ENCODE assay signal across 1 cellular context in the genomic region with DNA sequence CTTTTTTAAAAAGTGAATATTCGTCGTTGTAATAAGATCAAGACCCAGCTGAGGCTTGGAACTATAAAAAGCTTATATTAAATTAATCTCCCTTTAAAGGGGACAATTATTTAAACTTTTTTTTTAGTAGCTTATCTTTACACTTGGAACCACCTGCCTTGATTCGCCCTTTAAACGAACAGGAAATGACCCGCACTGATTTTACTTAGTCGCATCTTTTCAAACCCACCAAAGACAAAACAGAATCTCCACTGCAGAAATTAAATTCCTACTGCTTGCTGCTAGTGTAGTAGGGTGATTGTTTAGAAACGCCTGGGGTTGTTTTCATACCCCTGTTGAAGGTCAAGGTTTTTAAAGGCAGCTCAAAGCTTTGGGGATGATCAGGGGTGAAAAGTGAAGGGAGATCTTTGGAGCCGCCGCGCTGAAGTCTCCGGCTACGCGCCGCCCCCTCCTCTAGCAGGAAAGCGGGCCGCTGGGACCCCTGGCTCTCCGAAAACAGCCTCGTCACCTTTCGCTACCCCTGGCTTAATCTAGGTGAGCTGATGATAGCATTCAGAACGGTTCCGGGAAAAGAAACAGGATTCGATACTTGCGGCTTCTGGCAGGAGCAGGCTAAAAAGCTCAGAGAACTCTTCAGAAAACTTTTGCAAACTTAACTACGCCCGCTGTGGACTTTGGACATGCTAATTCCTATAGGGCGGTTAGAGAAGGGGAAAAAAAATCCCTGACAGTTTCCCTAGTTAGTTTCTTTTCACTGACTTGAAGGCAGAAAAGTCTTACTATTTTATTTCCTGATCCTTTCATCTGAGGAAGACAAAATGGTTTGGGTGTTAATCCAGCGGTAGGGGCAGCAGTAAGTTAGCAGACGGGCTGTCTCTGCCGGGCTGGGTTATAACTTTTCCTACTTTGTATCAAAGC.
TF ChIP-seq lines count a peak whose summit lies in the region.

No MANE protein-coding gene starts in this region.

TF ChIP-seq in HepG2, 621 proteins besides CTCF, POLR2A, EP300 and RAD21 (continued from another document):
- TF ChIP-seq THAP9 (CRISPR knock-in tag; IDR thresholded peaks at IDR 0.05; ENCODE audit: borderline replicate concordance) (no peak), MLLT10 (CRISPR knock-in tag; IDR thresholded peaks at IDR 0.05) (no peak), ZNF331 (CRISPR knock-in tag; IDR thresholded peaks at IDR 0.05) (no peak), ZNF703 (CRISPR knock-in tag; IDR thresholded peaks at IDR 0.05; ENCODE audit: borderline replicate concordance) (no peak), NR2F2 (IDR thresholded peaks at IDR 0.05; ENCODE audit: borderline replicate concordance, low read depth) (peak; percentile 41; the same call in 1 of the 2 replicates), ZSCAN9 (CRISPR knock-in tag; IDR thresholded peaks at IDR 0.05; ENCODE audit: borderline replicate concordance) (0 out of 2 replicates have a peak, but pooled peaks have one; percentile 50), SRSF1 (optimal IDR thresholded peaks at IDR 0.05; ENCODE audit: low read depth, low read length) (peak; percentile 9), GTF3A (CRISPR knock-in tag; conservative IDR thresholded peaks at IDR 0.05) (no peak), POLR2G (IDR thresholded peaks at IDR 0.05; ENCODE audit: low read depth, low read length) (peak; percentile 27; the same call in 1 of the 2 replicates), KDM2A (CRISPR knock-in tag; IDR thresholded peaks at IDR 0.05; ENCODE audit: borderline replicate concordance, low read depth) (no peak)
- TF ChIP-seq, protein P1, sequence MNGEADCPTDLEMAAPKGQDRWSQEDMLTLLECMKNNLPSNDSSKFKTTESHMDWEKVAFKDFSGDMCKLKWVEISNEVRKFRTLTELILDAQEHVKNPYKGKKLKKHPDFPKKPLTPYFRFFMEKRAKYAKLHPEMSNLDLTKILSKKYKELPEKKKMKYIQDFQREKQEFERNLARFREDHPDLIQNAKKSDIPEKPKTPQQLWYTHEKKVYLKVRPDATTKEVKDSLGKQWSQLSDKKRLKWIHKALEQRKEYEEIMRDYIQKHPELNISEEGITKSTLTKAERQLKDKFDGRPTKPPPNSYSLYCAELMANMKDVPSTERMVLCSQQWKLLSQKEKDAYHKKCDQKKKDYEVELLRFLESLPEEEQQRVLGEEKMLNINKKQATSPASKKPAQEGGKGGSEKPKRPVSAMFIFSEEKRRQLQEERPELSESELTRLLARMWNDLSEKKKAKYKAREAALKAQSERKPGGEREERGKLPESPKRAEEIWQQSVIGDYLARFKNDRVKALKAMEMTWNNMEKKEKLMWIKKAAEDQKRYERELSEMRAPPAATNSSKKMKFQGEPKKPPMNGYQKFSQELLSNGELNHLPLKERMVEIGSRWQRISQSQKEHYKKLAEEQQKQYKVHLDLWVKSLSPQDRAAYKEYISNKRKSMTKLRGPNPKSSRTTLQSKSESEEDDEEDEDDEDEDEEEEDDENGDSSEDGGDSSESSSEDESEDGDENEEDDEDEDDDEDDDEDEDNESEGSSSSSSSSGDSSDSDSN (CRISPR knock-in tag; IDR thresholded peaks at IDR 0.05) = no peak
- TF ChIP-seq, protein P2, sequence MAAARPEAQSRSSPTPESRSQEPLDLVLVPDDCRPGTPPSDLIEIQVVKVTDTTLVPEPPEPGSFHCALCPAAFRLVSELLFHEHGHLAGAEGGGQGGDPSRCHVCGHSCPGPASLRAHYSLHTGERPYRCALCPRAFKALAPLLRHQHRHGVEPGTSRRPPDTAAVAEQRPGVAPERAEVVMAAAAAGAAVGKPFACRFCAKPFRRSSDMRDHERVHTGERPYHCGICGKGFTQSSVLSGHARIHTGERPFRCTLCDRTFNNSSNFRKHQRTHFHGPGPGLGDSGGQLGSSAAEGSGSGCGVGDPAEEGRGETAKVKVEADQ (CRISPR knock-in tag; IDR thresholded peaks at IDR 0.05; ENCODE audit: borderline replicate concordance) = no peak
